19 cellular contexts compared by ENCODE assay signal in genomic region chr2:117411983-117412382, GRCh38.
DNase-seq lines count a peak whose midpoint lies in the region; ATAC-seq and TF ChIP-seq lines count a peak whose summit lies in the region.
"Had no signal": no experiment of that assay in that cellular context is flagged by ENCODE, and none has a peak within 500 bp of the region (broad histone marks: within the 10 kb centered on the region; RNA-seq: fewer than 3 reads in every experiment).

No MANE protein-coding gene starts in this region.

- H3K9me3 Mint-ChIP-seq in H9 (peaks cover 5 to 6% of the 10 kb centered on the region in 2 experiments; a peak in 4 of 5 replicates), nephron (peaks cover 24% of the 10 kb centered on the region)

- H3K9me3 ChIP-seq in BE2C, result no peaks in the 10 kb centered on the region
- H3K9me3 ChIP-seq in H9 (ENCODE audit: control insufficient read depth, low read depth, low read length), result no peaks in the 10 kb centered on the region
- no peaks in the 10 kb centered on the region for H3K9me3 ChIP-seq in PC-3 (ENCODE audit: low read length)
- no peaks in the 10 kb centered on the region for H3K9me3 ChIP-seq in SJCRH30 (replicated peaks)
- H3K9me3 ChIP-seq in thyroid gland, result no peaks in the 10 kb centered on the region

- no peak overlapping the region for H4K5ac ChIP-seq in H9 (ENCODE audit: insufficient read length, low read depth, low read length)

- H2BK120ac ChIP-seq in H9 (ENCODE audit: low read depth, low read length, poor library complexity, severe bottlenecking), result no peak overlapping the region

- H4K20me1 ChIP-seq in H9 (ENCODE audit: control insufficient read depth, insufficient read depth, insufficient read length) (no peaks in the 10 kb centered on the region), PC-3 (ENCODE audit: low read length) (no peaks in the 10 kb centered on the region)

- H3K36me3 Mint-ChIP-seq in H9 (ENCODE audit: insufficient read depth in 1 of 3, low read depth in 3 of 3) (peaks cover 0 to 8% (median 0%) of the 10 kb centered on the region in 3 experiments; a peak in 2 of 7 replicates), nephron (ENCODE audit: low read depth) (peaks cover 9% of the 10 kb centered on the region)
- H3K36me3 Mint-ChIP-seq: CD4-positive, alpha-beta memory T cell had no signal

- no peak overlapping the region for H3K14ac ChIP-seq in H9 (ENCODE audit: insufficient read depth, low read length)

- TF ChIP-seq CTCF in BE2C (IDR thresholded peaks at IDR 0.05; ENCODE audit: low read depth, low read length), result peak; percentile 13; the same call in 1 of the 2 replicates
- peak; percentile 37; the same call in 2 of the 3 replicates for TF ChIP-seq CTCF in H9 (conservative IDR thresholded peaks at IDR 0.05)
- peak; percentile 46 for TF ChIP-seq CTCF in PC-3 (conservative IDR thresholded peaks at IDR 0.05; ENCODE audit: low read depth, low read length)
- peak; percentile 21 to 25 (median 21) for TF ChIP-seq CTCF in nephron (IDR thresholded peaks at IDR 0.05; ENCODE audit: unreplicated experiment in 3 of 3)
- no peak for TF ChIP-seq CTCF in thyroid gland (IDR thresholded peaks at IDR 0.05)

- H3K4me2 ChIP-seq in H9 (ENCODE audit: insufficient read depth, insufficient read length, low read length) (no peak overlapping the region), PC-3 (ENCODE audit: low read length) (no peak overlapping the region)

- no peak for TF ChIP-seq POLR2A in thyroid gland (IDR thresholded peaks at IDR 0.05)

- no peak overlapping the region for H2BK20ac ChIP-seq in H9 (ENCODE audit: low read depth, low read length, poor library complexity, severe bottlenecking)

- H3T11ph ChIP-seq in H9 (ENCODE audit: low read length), result no peak overlapping the region

- no peak overlapping the region for H3K4me3 ChIP-seq in BE2C (ENCODE audit: low read depth, low read length)
- no peak overlapping the region for H3K4me3 ChIP-seq in PC-3 (ENCODE audit: low read length)
- H3K4me3 ChIP-seq in SJCRH30, result no peak overlapping the region
- H3K4me3 ChIP-seq in thyroid gland (replicated peaks in 1 of 3), result no peak overlapping the region

- H3F3A ChIP-seq in PC-3 (ENCODE audit: low read length, unreplicated experiment), result no peaks in the 10 kb centered on the region

- H3K4ac ChIP-seq in H9 (ENCODE audit: low read depth, low read length), result no peak overlapping the region

- H2AFZ ChIP-seq in H9 (ENCODE audit: low read length) (no peak overlapping the region), PC-3 (ENCODE audit: low read length) (no peak overlapping the region)
- H2AFZ ChIP-seq: parathyroid adenoma had no signal

- no peak overlapping the region for H2BK5ac ChIP-seq in H9 (ENCODE audit: insufficient read length, low read length)

- H4K8ac ChIP-seq in H9 (replicated peaks; ENCODE audit: insufficient read length, low read depth, low read length), result no peak overlapping the region

- POLR2A ChIA-PET in PC-3 (lab: Charles Lee; ENCODE audit: unreplicated experiment), result no interaction called here

- H3K56ac ChIP-seq in H9 (ENCODE audit: insufficient read length, low read depth, low read length), result no peak overlapping the region

- H3K27me3 Mint-ChIP-seq in H9 (ENCODE audit: low read depth), result no peaks in the 10 kb centered on the region
- H3K27me3 Mint-ChIP-seq in nephron (ENCODE audit: low read depth), result no peaks in the 10 kb centered on the region
- H3K27me3 Mint-ChIP-seq: CD4-positive, alpha-beta memory T cell; dendritic cell treated with granulocyte-macrophage colony-stimulating factor and Interleukin-4, amounts not matched to agents 40 ng/mL and 50 ng/mL, for 4 days had no signal

- WGBS in H9 (ENCODE audit: extremely low coverage, insufficient read length, low lambda C conversion rate), result no CpG with 5 or more reads among the region's 4 CpGs
- 52 to 53% methylated on average over 4 of the region's 4 CpGs for WGBS in thyroid gland, 2 donors

- H3K36me3 ChIP-seq in BE2C, result no peaks in the 10 kb centered on the region
- no peaks in the 10 kb centered on the region for H3K36me3 ChIP-seq in PC-3 (ENCODE audit: low read depth, low read length)
- H3K36me3 ChIP-seq in SJCRH30, result no peaks in the 10 kb centered on the region
- H3K36me3 ChIP-seq in thyroid gland, result no peaks in the 10 kb centered on the region

- no peak overlapping the region for H3K18ac ChIP-seq in H9 (ENCODE audit: insufficient read length, low read depth, low read length)

- no peak overlapping the region for H2BK15ac ChIP-seq in H9 (ENCODE audit: low read depth, low read length)

- no peak overlapping the region for H3K9ac ChIP-seq in H9 (ENCODE audit: extremely low read depth, insufficient read length, low read length)
- no peak overlapping the region for H3K9ac ChIP-seq in PC-3 (ENCODE audit: low read length)
- H3K9ac ChIP-seq: parathyroid adenoma had no signal

- H3K23ac ChIP-seq in H9 (ENCODE audit: insufficient read length, low read depth, low read length), result no peak overlapping the region

- H3K79me1 ChIP-seq in H9 (ENCODE audit: insufficient read depth, low read depth, low read length, poor library complexity, severe bottlenecking), result no peaks in the 10 kb centered on the region

- no peaks in the 10 kb centered on the region for H3K4me1 ChIP-seq in BE2C
- H3K4me1 ChIP-seq in H9 (ENCODE audit: insufficient read depth, low read length), result no peaks in the 10 kb centered on the region
- H3K4me1 ChIP-seq in PC-3 (ENCODE audit: insufficient read depth, low read length), result no peaks in the 10 kb centered on the region
- H3K4me1 ChIP-seq in SJCRH30, result no peaks in the 10 kb centered on the region
- H3K4me1 ChIP-seq in thyroid gland, result no peaks in the 10 kb centered on the region
- H3K4me1 ChIP-seq: parathyroid adenoma had no signal

- H3K27me3 ChIP-seq in BE2C (no peaks in the 10 kb centered on the region), H9 (ENCODE audit: insufficient read depth, low read length) (no peaks in the 10 kb centered on the region), PC-3 (ENCODE audit: low read length) (no peaks in the 10 kb centered on the region), SJCRH30 (no peaks in the 10 kb centered on the region), thyroid gland (no peaks in the 10 kb centered on the region)

- H3K4me3 Mint-ChIP-seq in H9 (no peak overlapping the region), nephron (no peak overlapping the region)
- H3K4me3 Mint-ChIP-seq: CD4-positive, alpha-beta memory T cell; dendritic cell treated with granulocyte-macrophage colony-stimulating factor and Interleukin-4, amounts not matched to agents 40 ng/mL and 50 ng/mL, for 4 days; HFFc6; naive thymus-derived CD8-positive, alpha-beta T cell had no signal

- no peaks in the 10 kb centered on the region for H3K4me1 Mint-ChIP-seq in H9
- no peaks in the 10 kb centered on the region for H3K4me1 Mint-ChIP-seq in nephron
- H3K4me1 Mint-ChIP-seq: CD4-positive, alpha-beta memory T cell; naive thymus-derived CD8-positive, alpha-beta T cell had no signal

- H3K23me2 ChIP-seq in H9 (ENCODE audit: insufficient read length, low read depth, low read length, poor library complexity, severe bottlenecking), result no peaks in the 10 kb centered on the region

- ATAC-seq in PC-3, result no peak
- ATAC-seq in GM21390 (IDR thresholded peaks at IDR 0.05; ENCODE audit: unreplicated experiment), result no peak
- ATAC-seq: left lobe of liver; naive thymus-derived CD8-positive, alpha-beta T cell had no signal

- no peak overlapping the region for H4K91ac ChIP-seq in H9 (ENCODE audit: insufficient read length, low read depth, low read length)

- no TSS peak for BruUV-seq in PC-3 (replicated peaks; lab: Mats Ljungman, UMichigan)

- no peak overlapping the region for H2BK12ac ChIP-seq in H9 (ENCODE audit: insufficient read length, low read depth, low read length)

- intact Hi-C loops in PC-3 (cut with micrococcal nuclease) (no loop called here), thyroid gland (cut with DNase I) (no loop called here)

- H3K27ac ChIP-seq in H9 (ENCODE audit: insufficient read length, low read depth, low read length) (no peak overlapping the region), PC-3 (ENCODE audit: low read length) (no peak overlapping the region), SJCRH30 (no peak overlapping the region), thyroid gland (no peak overlapping the region)
- H3K27ac ChIP-seq: parathyroid adenoma had no signal

- no peak for DNase-seq in BE2C
- DNase-seq in H9, result no peak
- DNase-seq in PC-3, result peak; percentile 34
- DNase-seq in SJCRH30, result no peak
- DNase-seq in thyroid gland, result no peak
- DNase-seq: activated CD4-positive, alpha-beta T cell treated with anti-CD3 and anti-CD28 coated beads for 48 hours; activated naive CD4-positive, alpha-beta T cell treated with anti-CD3 and anti-CD28 coated beads, Interleukin-2, amount 50 U/mL, for 16 hours; activated T-cell treated with anti-CD3 and anti-CD28 coated beads, Interleukin-2, amount 50 U/mL, for 48 hours; CD4-positive, alpha-beta memory T cell; DND-41; head of caudate nucleus; HFFc6; naive thymus-derived CD8-positive, alpha-beta T cell; NCI-H146 had no signal

- H3K79me2 ChIP-seq in H9 (ENCODE audit: insufficient read depth, low read length) (no peaks in the 10 kb centered on the region), PC-3 (ENCODE audit: low read length) (no peaks in the 10 kb centered on the region)
- H3K79me2 ChIP-seq: parathyroid adenoma had no signal

- H3K27ac Mint-ChIP-seq in H9, result no peak overlapping the region
- no peak overlapping the region for H3K27ac Mint-ChIP-seq in nephron
- H3K27ac Mint-ChIP-seq: CD4-positive, alpha-beta memory T cell; dendritic cell treated with granulocyte-macrophage colony-stimulating factor and Interleukin-4, amounts not matched to agents 40 ng/mL and 50 ng/mL, for 4 days; HFFc6; naive thymus-derived CD8-positive, alpha-beta T cell had no signal

- no peak overlapping the region for H2AK5ac ChIP-seq in H9 (ENCODE audit: insufficient read length, low read length)

- no peaks in the 10 kb centered on the region for H3K9me2 ChIP-seq in PC-3 (replicated peaks; ENCODE audit: low read length)

- CTCF ChIA-PET in PC-3 (lab: Charles Lee), result no interaction called here

Comparison
In these comparisons a context has a peak if more than half of its experiments do, and no peak if none do; other contexts are left out.
1. CTCF ChIP-seq: peak in BE2C (single experiment), H9 (single experiment), PC-3 (single experiment) and nephron (3 of 3); none in thyroid gland (0 of 6).